ENCODE assay signal across 11 cellular contexts in genomic region chr20:10179574-10180298, GRCh38. TPM values are rescaled to one million over a fixed set of nuclear protein-coding genes. Genes with fewer than 3 reads are reported as not detected.
DNase-seq lines count a peak whose midpoint lies in the region; TF ChIP-seq lines count a peak whose summit lies in the region.
"Had no signal": no experiment of that assay in that cellular context is flagged by ENCODE, and none has a peak within 500 bp of the region (broad histone marks: within the 10 kb centered on the region; RNA-seq: fewer than 3 reads in every experiment).

No MANE protein-coding gene starts in this region.

- H3K27me3 ChIP-seq in MG63 (no peaks in the 10 kb centered on the region; the same call in none of the 2 replicates), parathyroid adenoma (ENCODE audit: control insufficient read depth, insufficient read depth, low read length) (no peaks in the 10 kb centered on the region)

- TF ChIP-seq CTCF in parathyroid adenoma (IDR thresholded peaks at IDR 0.05) = peak; percentile 79

- peak overlapping the region; percentile 9 for H2AFZ ChIP-seq in parathyroid adenoma

- no peak overlapping the region for H3K4me2 ChIP-seq in parathyroid adenoma (ENCODE audit: low read length)

- H3K4me1 ChIP-seq in parathyroid adenoma = no peaks in the 10 kb centered on the region

- no peaks in the 10 kb centered on the region for H3K9me3 ChIP-seq in MG63
- H3K9me3 ChIP-seq in parathyroid adenoma (ENCODE audit: control insufficient read depth, low read length) = no peaks in the 10 kb centered on the region

- no peaks in the 10 kb centered on the region for H3K79me2 ChIP-seq in parathyroid adenoma

- H3K36me3 ChIP-seq in MG63 = no peaks in the 10 kb centered on the region
- no peaks in the 10 kb centered on the region for H3K36me3 ChIP-seq in parathyroid adenoma (ENCODE audit: control insufficient read depth, insufficient read depth, low read length)

- DNase-seq in DMS 273 (lab: John Stamatoyannopoulos, UW; ENCODE audit: unreplicated experiment) (peak; percentile 61), DMS 273 treated with DMSO at 0.1 percent for 48 hours (lab: John Stamatoyannopoulos, UW) (no peak), MG63 (peak; percentile 14), cerebellar cortex (ENCODE audit: low spot score) (peak; percentile 32), kidney tubule cell (ENCODE audit: low spot score) (no peak), COLO668 (lab: John Stamatoyannopoulos, UW; ENCODE audit: unreplicated experiment) (no peak), RPMI8226 (no peak)
- DNase-seq: 8988T; activated CD4-positive, alpha-beta memory T cell treated with anti-CD3 and anti-CD28 coated beads, Interleukin-2, amount 10 ng/mL, durations not matched to agents 7 days and 5 days; left colon had no signal

- no peak overlapping the region for H3K4me3 ChIP-seq in MG63
- H3K4me3 ChIP-seq in parathyroid adenoma (ENCODE audit: low read depth, low read length) = no peak overlapping the region

- H3K27ac ChIP-seq in parathyroid adenoma = no peak overlapping the region

- no peak overlapping the region for H3K9ac ChIP-seq in parathyroid adenoma

RNA-seq across cellular contexts. Expression of gene SNAP25, which starts 38.9 kb away (rescaled TPM):
- total RNA-seq in MG63 (2014; rRNA removed; shearing (Covaris generic); ENCODE audit: low replicate concordance) = not detected in 2 replicates

Comparison
In these comparisons a context has a peak if more than half of its experiments do, and no peak if none do; other contexts are left out.
1. DNase-seq: peak in DMS 273 (single experiment), MG63 (single experiment) and cerebellar cortex (single experiment); none in DMS 273 treated with DMSO at 0.1 percent for 48 hours (single experiment), kidney tubule cell (single experiment), COLO668 (single experiment) and RPMI8226 (single experiment).